ENCODE assay signal across 19 cellular contexts in the genomic region with DNA sequence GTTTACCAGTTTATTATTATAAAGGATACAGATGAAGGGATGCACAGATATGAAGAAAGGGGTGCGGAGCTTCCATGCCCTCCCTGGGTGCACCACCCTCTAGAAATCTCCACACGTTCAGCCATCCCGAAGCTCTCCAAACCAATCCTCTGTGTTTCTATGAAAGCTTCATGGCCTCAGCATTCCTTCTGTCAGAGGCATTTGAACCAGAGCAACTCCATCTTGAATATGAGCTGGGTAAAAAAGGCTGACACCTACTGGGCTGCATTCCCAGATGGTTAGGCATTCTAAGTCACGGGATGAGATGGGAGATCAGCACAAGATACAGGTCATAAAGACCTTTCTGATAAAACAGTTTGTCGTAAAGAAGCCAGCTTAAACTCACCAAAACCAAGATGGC. TPM values are rescaled to one million over a fixed set of nuclear protein-coding genes. Genes with fewer than 3 reads are reported as not detected.
DNase-seq lines count a peak whose midpoint lies in the region; ATAC-seq and TF ChIP-seq lines count a peak whose summit lies in the region.
"Had no signal": no experiment of that assay in that cellular context is flagged by ENCODE, and none has a peak within 500 bp of the region (broad histone marks: within the 10 kb centered on the region; RNA-seq: fewer than 3 reads in every experiment).

No MANE protein-coding gene starts in this region.

- H3K36me3 ChIP-seq in SK-N-SH (replicated peaks in 1 of 2; ENCODE audit: control insufficient read depth in 1 of 2, insufficient read depth in 2 of 2, low read length in 1 of 2) (no peaks in the 10 kb centered on the region), OCI-LY7 (ENCODE audit: insufficient read depth, low read length) (no peaks in the 10 kb centered on the region; the same call in 1 of the 2 replicates), osteoblast (ENCODE audit: insufficient read depth, low read length) (no peaks in the 10 kb centered on the region)

- DNase-seq in SK-N-SH = no peak
- DNase-seq in OCI-LY7 (ENCODE audit: low spot score) = no peak
- no peak for DNase-seq in nephron progenitor cell
- no peak for DNase-seq in NCI-H1417 treated with DMSO at 0.1 percent for 48 hours (lab: John Stamatoyannopoulos, UW)
- no peak for DNase-seq in osteoblast (ENCODE audit: insufficient read length, low spot score, missing footprints)
- no peak for DNase-seq in HUDEP-2 (lab: John Stamatoyannopoulos, UW; ENCODE audit: unreplicated experiment in 76 of 76)
- DNase-seq: CD4-positive, CD25-positive, alpha-beta regulatory T cell; CD8-positive, alpha-beta memory T cell; COR-L47; DMS79; GF-D8; GOT3; H7 had no signal

- H4K20me1 ChIP-seq in SK-N-SH (ENCODE audit: insufficient read depth) = no peaks in the 10 kb centered on the region
- no peaks in the 10 kb centered on the region for H4K20me1 ChIP-seq in OCI-LY7 (ENCODE audit: insufficient read depth, low read length)
- no peaks in the 10 kb centered on the region for H4K20me1 ChIP-seq in osteoblast (ENCODE audit: insufficient read depth, low read length)
- H4K20me1 ChIP-seq: BLaER1 treated with 17β-estradiol and CSF1 and Interleukin-3, amounts not matched to agents 10 nM and 100 nM had no signal

- no peak overlapping the region for H3K9ac ChIP-seq in SK-N-SH
- H3K9ac ChIP-seq: BLaER1 treated with 17β-estradiol and CSF1 and Interleukin-3, amounts not matched to agents 10 nM and 100 nM had no signal

- H3K9me3 ChIP-seq in SK-N-SH (no peaks in the 10 kb centered on the region), OCI-LY7 (ENCODE audit: low read length) (peaks cover 21% of the 10 kb centered on the region; the same call in 1 of the 2 replicates), osteoblast (ENCODE audit: low read depth, low read length) (no peaks in the 10 kb centered on the region)

- H3K4me3 ChIP-seq in SK-N-SH (ENCODE audit: low read depth in 2 of 2, low read length in 1 of 2) = no peak overlapping the region
- no peak overlapping the region for H3K4me3 ChIP-seq in OCI-LY7 (ENCODE audit: low read depth, low read length, poor library complexity, severe bottlenecking)
- H3K4me3 ChIP-seq in osteoblast (ENCODE audit: insufficient read depth, low read length) = no peak overlapping the region
- H3K4me3 ChIP-seq: BLaER1 treated with 17β-estradiol and CSF1 and Interleukin-3, amounts not matched to agents 10 nM and 100 nM had no signal

- no peaks in the 10 kb centered on the region for H3K36me3 Mint-ChIP-seq in nephron progenitor cell (ENCODE audit: low read depth)
- H3K36me3 Mint-ChIP-seq in stimulated activated memory B cell treated with anti-CD40 and anti-IgM and Interleukin-4, amounts not matched to agents 10 μg/mL and 1 μg/mL and 100 μg/mL, for 72 hours = no peaks in the 10 kb centered on the region
- H3K36me3 Mint-ChIP-seq: CD4-positive, CD25-positive, alpha-beta regulatory T cell; CD8-positive, alpha-beta memory T cell had no signal

- POLR2A ChIA-PET in SK-N-SH (lab: Yijun Ruan, JAX) (no interaction called here), OCI-LY7 (lab: Charles Lee) (interaction anchor here (0.5 to 0.6 kb wide), 2 partner anchors 20 to 378 kb away, joined by 3 to 5 read pairs; no protein-coding TSS in a partner anchor)

- peaks cover 42% of the 10 kb centered on the region for H3K9me3 Mint-ChIP-seq in nephron progenitor cell
- H3K9me3 Mint-ChIP-seq in stimulated activated memory B cell treated with anti-CD40 and anti-IgM and Interleukin-4, amounts not matched to agents 10 μg/mL and 1 μg/mL and 100 μg/mL, for 72 hours = peaks cover 7% of the 10 kb centered on the region

- CTCF ChIA-PET in SK-N-SH (lab: Yijun Ruan, JAX) = interaction anchor here (2.0 kb wide), 1 partner anchor 11 kb away, joined by 6 read pairs; no protein-coding TSS in a partner anchor
- CTCF ChIA-PET in OCI-LY7 (lab: Charles Lee; ENCODE audit: unreplicated experiment) = no interaction called here

- no peak for TF ChIP-seq RAD21 in SK-N-SH (IDR thresholded peaks at IDR 0.05; ENCODE audit: low read length)

- 69% methylated on average over 5 of the region's 5 CpGs for WGBS in SK-N-SH (ENCODE audit: low lambda C conversion rate)

- H2AFZ ChIP-seq in SK-N-SH (ENCODE audit: low read depth) (no peak overlapping the region), OCI-LY7 (ENCODE audit: low read length) (peak overlapping the region; percentile 94; the same call in 1 of the 2 replicates), osteoblast (ENCODE audit: low read length) (no peak overlapping the region)

- H3K27ac ChIP-seq in SK-N-SH (ENCODE audit: low read depth in 2 of 2, low read length in 1 of 2) (no peak overlapping the region), OCI-LY7 (ENCODE audit: low read depth, low read length, poor library complexity, severe bottlenecking) (no peak overlapping the region), osteoblast (ENCODE audit: low read depth, low read length) (no peak overlapping the region)
- H3K27ac ChIP-seq: 22Rv1; BLaER1 treated with 17β-estradiol and CSF1 and Interleukin-3, amounts not matched to agents 10 nM and 100 nM had no signal

- TF ChIP-seq EP300 in SK-N-SH (IDR thresholded peaks at IDR 0.05; ENCODE audit: borderline replicate concordance in 1 of 2, low read depth in 1 of 2, low read length in 1 of 2) = no peak

- H3K27me3 Mint-ChIP-seq in nephron progenitor cell (ENCODE audit: low read depth, poor library complexity) = no peaks in the 10 kb centered on the region
- H3K27me3 Mint-ChIP-seq in stimulated activated memory B cell treated with anti-CD40 and anti-IgM and Interleukin-4, amounts not matched to agents 10 μg/mL and 1 μg/mL and 100 μg/mL, for 72 hours = no peaks in the 10 kb centered on the region
- H3K27me3 Mint-ChIP-seq: B cell; CD4-positive, CD25-positive, alpha-beta regulatory T cell; CD8-positive, alpha-beta memory T cell had no signal

- H3K4me1 Mint-ChIP-seq in nephron progenitor cell = no peaks in the 10 kb centered on the region
- H3K4me1 Mint-ChIP-seq in stimulated activated memory B cell treated with anti-CD40 and anti-IgM and Interleukin-4, amounts not matched to agents 10 μg/mL and 1 μg/mL and 100 μg/mL, for 72 hours = no peaks in the 10 kb centered on the region
- H3K4me1 Mint-ChIP-seq: B cell; CD4-positive, CD25-positive, alpha-beta regulatory T cell; CD8-positive, alpha-beta memory T cell had no signal

- peak overlapping the region; percentile 27 for H3K27ac Mint-ChIP-seq in nephron progenitor cell
- peak overlapping the region; percentile 18 for H3K27ac Mint-ChIP-seq in stimulated activated memory B cell treated with anti-CD40 and anti-IgM and Interleukin-4, amounts not matched to agents 10 μg/mL and 1 μg/mL and 100 μg/mL, for 72 hours
- H3K27ac Mint-ChIP-seq: B cell; CD4-positive, CD25-positive, alpha-beta regulatory T cell had no signal

- H3K4me3 Mint-ChIP-seq in nephron progenitor cell = no peak overlapping the region
- no peak overlapping the region for H3K4me3 Mint-ChIP-seq in stimulated activated memory B cell treated with anti-CD40 and anti-IgM and Interleukin-4, amounts not matched to agents 10 μg/mL and 1 μg/mL and 100 μg/mL, for 72 hours
- H3K4me3 Mint-ChIP-seq: B cell; CD4-positive, CD25-positive, alpha-beta regulatory T cell; CD8-positive, alpha-beta memory T cell had no signal

- no peaks in the 10 kb centered on the region for H3K27me3 ChIP-seq in SK-N-SH (ENCODE audit: insufficient read depth)
- H3K27me3 ChIP-seq in osteoblast (ENCODE audit: insufficient read depth, low read length) = no peaks in the 10 kb centered on the region
- H3K27me3 ChIP-seq: BLaER1 treated with 17β-estradiol and CSF1 and Interleukin-3, amounts not matched to agents 10 nM and 100 nM had no signal

- no TSS peak for BruUV-seq in OCI-LY7 (replicated peaks; lab: Mats Ljungman, UMichigan)

- no peaks in the 10 kb centered on the region for H3F3A ChIP-seq in SK-N-SH (replicated peaks; ENCODE audit: insufficient read depth)

- H3K4me2 ChIP-seq in SK-N-SH (no peak overlapping the region), OCI-LY7 (ENCODE audit: low read length) (no peak overlapping the region), osteoblast (ENCODE audit: insufficient read depth, low read length) (no peak overlapping the region)
- H3K4me2 ChIP-seq: BLaER1 treated with 17β-estradiol and CSF1 and Interleukin-3, amounts not matched to agents 10 nM and 100 nM had no signal

- H3K9me2 ChIP-seq in SK-N-SH = no peaks in the 10 kb centered on the region
- H3K9me2 ChIP-seq in OCI-LY7 (ENCODE audit: insufficient read depth, low read length) = no peaks in the 10 kb centered on the region

- ATAC-seq in SK-N-SH treated with all-trans-retinoic acid at 6 μM for 48 hours = no peak
- no peak for ATAC-seq in stimulated activated memory B cell treated with anti-CD40 and anti-IgM and Interleukin-4, amounts not matched to agents 10 μg/mL and 1 μg/mL and 100 μg/mL, for 72 hours
- ATAC-seq: HCT116 had no signal

- H3K4me1 ChIP-seq in SK-N-SH (ENCODE audit: control insufficient read depth in 1 of 2, insufficient read depth in 2 of 2, low read depth in 1 of 2, low read length in 1 of 2) (no peaks in the 10 kb centered on the region), OCI-LY7 (ENCODE audit: insufficient read depth, low read length, poor library complexity, severe bottlenecking) (peaks cover 15% of the 10 kb centered on the region), osteoblast (ENCODE audit: insufficient read depth, low read length) (no peaks in the 10 kb centered on the region)

- TF ChIP-seq CTCF in SK-N-SH (IDR thresholded peaks at IDR 0.05) (no peak), OCI-LY7 (conservative IDR thresholded peaks at IDR 0.05; ENCODE audit: low read length) (no peak), nephron progenitor cell (IDR thresholded peaks at IDR 0.05) (no peak), osteoblast (IDR thresholded peaks at IDR 0.05; ENCODE audit: extremely low read depth, low read depth, low read length) (no peak)

- H3K79me2 ChIP-seq in SK-N-SH (ENCODE audit: insufficient read depth) (no peaks in the 10 kb centered on the region), OCI-LY7 (ENCODE audit: insufficient read depth, low read depth, low read length) (no peaks in the 10 kb centered on the region), osteoblast (ENCODE audit: insufficient read depth, low read length) (no peaks in the 10 kb centered on the region)

- intact Hi-C loops in OCI-LY7 (cut with micrococcal nuclease; ENCODE audit: unreplicated experiment) = no loop called here

TF ChIP-seq in SK-N-SH treated with all-trans-retinoic acid at 6 μM for 48 hours, 23 proteins besides CTCF, POLR2A, EP300 and RAD21 (continues in another document):
- 0 out of 2 replicates have a peak, but pooled peaks have one; percentile 37 for TF ChIP-seq ZC3H10 (CRISPR knock-in tag; IDR thresholded peaks at IDR 0.05)
- TF ChIP-seq ZNF70 (CRISPR knock-in tag; IDR thresholded peaks at IDR 0.05) = no peak

RNA-seq across cellular contexts. Expression of a gene that starts 24.1 kb away (rescaled TPM):
- polyA plus RNA-seq in SK-N-SH (2012; rRNA removed) = 8.7 and 11.3 TPM in 2 replicates
- 9.2 and 10.4 TPM in 2 replicates for polyA plus RNA-seq in SK-N-SH (2012; cell fraction: cytosol; rRNA removed)
- polyA plus RNA-seq in SK-N-SH (2012; cell fraction: nucleus; rRNA removed) = 18.0 and 32.4 TPM in 2 replicates
- total RNA-seq in OCI-LY7 (2014; rRNA removed; shearing (Covaris generic)) = 36.6 and 50.8 TPM in 2 replicates
- total RNA-seq in OCI-LY7 (2022) (90.7 and 101 TPM in 2 replicates), osteoblast (22.4 and 23.9 TPM in 2 replicates)
